13 cellular contexts compared by ENCODE assay signal in genomic region chr1:200588698-200589097, GRCh38.
A peak's percentile ranks its signal among the peaks of the same experiment; 100 is the strongest.
DNase-seq lines count a peak whose midpoint lies in the region; ATAC-seq lines count a peak whose summit lies in the region.
"Had no signal": no experiment of that assay in that cellular context is flagged by ENCODE, and none has a peak within 500 bp of the region (broad histone marks: within the 10 kb centered on the region; RNA-seq: fewer than 3 reads in every experiment).

No MANE protein-coding gene starts in this region.

- H3K27ac Mint-ChIP-seq in stimulated activated effector memory CD8-positive, alpha-beta T cell treated with anti-CD3 and anti-CD28 coated beads, Interleukin-12 subunit alpha, Interleukin-12 subunit beta, amount 100 ng/mL, for 72 hours: no peak overlapping the region

- no peaks in the 10 kb centered on the region for H3K9me3 Mint-ChIP-seq in stimulated activated effector memory CD8-positive, alpha-beta T cell treated with anti-CD3 and anti-CD28 coated beads, Interleukin-12 subunit alpha, Interleukin-12 subunit beta, amount 100 ng/mL, for 72 hours

- no peak overlapping the region for H3K4me3 Mint-ChIP-seq in stimulated activated effector memory CD8-positive, alpha-beta T cell treated with anti-CD3 and anti-CD28 coated beads, Interleukin-12 subunit alpha, Interleukin-12 subunit beta, amount 100 ng/mL, for 72 hours

- peaks cover 7% of the 10 kb centered on the region for H3K36me3 Mint-ChIP-seq in stimulated activated effector memory CD8-positive, alpha-beta T cell treated with anti-CD3 and anti-CD28 coated beads, Interleukin-12 subunit alpha, Interleukin-12 subunit beta, amount 100 ng/mL, for 72 hours

- DNase-seq in SIG-M5 treated with dmso at 0.1 percent for 504 hours (lab: John Stamatoyannopoulos, UW; ENCODE audit: unreplicated experiment): peak; percentile 33
- no peak for DNase-seq in SIG-M5 (lab: John Stamatoyannopoulos, UW)
- DNase-seq in SKM-1 treated with dmso at 0.1 percent for 144 hours (lab: John Stamatoyannopoulos, UW; ENCODE audit: unreplicated experiment): peak; percentile 63
- no peak for DNase-seq in stimulated activated effector memory CD8-positive, alpha-beta T cell treated with anti-CD3 and anti-CD28 coated beads, Interleukin-12 subunit alpha, Interleukin-12 subunit beta, amount 100 ng/mL, for 72 hours (ENCODE audit: low spot score in 2 of 2)
- no peak for DNase-seq in NCI-H1092 (lab: John Stamatoyannopoulos, UW)
- no peak for DNase-seq in SHP77 (lab: John Stamatoyannopoulos, UW)
- DNase-seq: mammary epithelial cell; NCI-H187; posterior cingulate gyrus; stimulated activated CD4-positive, alpha-beta T cell treated with anti-CD3 and anti-CD28 coated beads, Interleukin-4, amount 100 ng/mL, for 24 hours; T-helper 9 cell had no signal

- ATAC-seq in HG02885 (IDR thresholded peaks at IDR 0.05; ENCODE audit: poor library complexity, unreplicated experiment) (peak; percentile 43), HG03520 (IDR thresholded peaks at IDR 0.05; ENCODE audit: unreplicated experiment) (no peak)
- peak; percentile 21 for ATAC-seq in stimulated activated effector memory CD8-positive, alpha-beta T cell treated with anti-CD3 and anti-CD28 coated beads, Interleukin-12 subunit alpha, Interleukin-12 subunit beta, amount 100 ng/mL, for 72 hours

- no peaks in the 10 kb centered on the region for H3K4me1 Mint-ChIP-seq in stimulated activated effector memory CD8-positive, alpha-beta T cell treated with anti-CD3 and anti-CD28 coated beads, Interleukin-12 subunit alpha, Interleukin-12 subunit beta, amount 100 ng/mL, for 72 hours

Comparison
In these comparisons a context has a peak if more than half of its experiments do, and no peak if none do; other contexts are left out.
1. DNase-seq: peak in SIG-M5 treated with dmso at 0.1 percent for 504 hours (single experiment) and SKM-1 treated with dmso at 0.1 percent for 144 hours (single experiment); none in SIG-M5 (single experiment), stimulated activated effector memory CD8-positive, alpha-beta T cell treated with anti-CD3 and anti-CD28 coated beads, Interleukin-12 subunit alpha, Interleukin-12 subunit beta, amount 100 ng/mL, for 72 hours (0 of 2), NCI-H1092 (single experiment) and SHP77 (0 of 2).